Comparison of ENCODE assay signal across 1 cellular context in genomic region chr15:101378879-101379278, GRCh38.
TF ChIP-seq lines count a peak whose summit lies in the region.

No MANE protein-coding gene starts in this region.

TF ChIP-seq in H1, 55 proteins besides CTCF, POLR2A, EP300 and RAD21 (continued from another document):
- TF ChIP-seq KDM1A (IDR thresholded peaks at IDR 0.05; ENCODE audit: borderline replicate concordance, low read length) (no peak), YY1 (IDR thresholded peaks at IDR 0.05; ENCODE audit: low read depth, low read length) (no peak), RFX5 (IDR thresholded peaks at IDR 0.05; ENCODE audit: borderline replicate concordance, low read depth, low read length) (no peak), RBBP5 (IDR thresholded peaks at IDR 0.05; ENCODE audit: borderline replicate concordance, low read depth, low read length) (no peak), RNF2 (IDR thresholded peaks at IDR 0.05; ENCODE audit: borderline replicate concordance, low read depth, low read length, missing control alignments, poor library complexity, severe bottlenecking) (no peak), CHD1 (IDR thresholded peaks at IDR 0.05; ENCODE audit: low read depth, low read length) (no peak), MAFK (IDR thresholded peaks at IDR 0.05; ENCODE audit: low read depth, low read length) (no peak), EZH2 (IDR thresholded peaks at IDR 0.05; ENCODE audit: low read depth, low read length, severe bottlenecking) (no peak), POU5F1 (IDR thresholded peaks at IDR 0.05; ENCODE audit: low read depth, low read length) (no peak)
